Comparison of ENCODE assay signal across 11 cellular contexts in genomic region chr1:27027575-27028250, GRCh38. TPM values are rescaled to one million over a fixed set of nuclear protein-coding genes. Genes with fewer than 3 reads are reported as not detected.
A peak's percentile ranks its signal among the peaks of the same experiment; 100 is the strongest.
DNase-seq lines count a peak whose midpoint lies in the region; ATAC-seq, FAIRE-seq and TF ChIP-seq lines count a peak whose summit lies in the region.
"Had no signal": no experiment of that assay in that cellular context is flagged by ENCODE, and none has a peak within 500 bp of the region (broad histone marks: within the 10 kb centered on the region; RNA-seq: fewer than 3 reads in every experiment).

No MANE protein-coding gene starts in this region.

- no peak overlapping the region for H3K27ac Mint-ChIP-seq in activated CD8-positive, alpha-beta T cell treated with anti-CD3 and anti-CD28 coated beads for 36 hours
- no peak overlapping the region for H3K27ac Mint-ChIP-seq in activated CD8-positive, alpha-beta T cell treated with anti-CD3 and anti-CD28 coated beads, Interleukin-2, amount 10 ng/mL, durations not matched to agents 7 days and 5 days

- H4K20me1 ChIP-seq in keratinocyte (ENCODE audit: control insufficient read depth, extremely low read depth, insufficient read depth, low read length): no peaks in the 10 kb centered on the region

- no peaks in the 10 kb centered on the region for H3K79me2 ChIP-seq in keratinocyte (ENCODE audit: control insufficient read depth, insufficient read depth, low read length)

- peak overlapping the region; percentile 60 for H3K4me2 ChIP-seq in keratinocyte (ENCODE audit: control insufficient read depth, extremely low read depth, insufficient read depth, low read depth, low read length)

- in situ Hi-C loops in KBM-7 (cut with MboI; ENCODE audit: low pct_unique_long_range_greater_than_20kb, low sequenced_read_pairs): no loop called here

- H3K27me3 Mint-ChIP-seq in activated CD8-positive, alpha-beta T cell treated with anti-CD3 and anti-CD28 coated beads for 36 hours: peaks cover 7% of the 10 kb centered on the region
- peaks cover 6% of the 10 kb centered on the region for H3K27me3 Mint-ChIP-seq in activated CD8-positive, alpha-beta T cell treated with anti-CD3 and anti-CD28 coated beads, Interleukin-2, amount 10 ng/mL, durations not matched to agents 7 days and 5 days (ENCODE audit: low read depth)

- no peak overlapping the region for H3K4me3 ChIP-seq in keratinocyte (ENCODE audit: control insufficient read depth in 2 of 3, extremely low read depth in 1 of 3, insufficient read depth in 2 of 3, low read depth in 1 of 3, low read length in 3 of 3)
- H3K4me3 ChIP-seq in suprapubic skin: no peak overlapping the region

- 52% methylated on average over 8 of the region's 8 CpGs for WGBS in suprapubic skin

- TF ChIP-seq CTCF in RWPE1 (conservative IDR thresholded peaks at IDR 0.05; ENCODE audit: low read depth) (no peak), keratinocyte (optimal IDR thresholded peaks at IDR 0.05 in 1 of 3, IDR thresholded peaks at IDR 0.05 in 1 of 3, conservative IDR thresholded peaks at IDR 0.05 in 1 of 3; ENCODE audit: extremely low read depth in 1 of 3, insufficient read depth in 2 of 3, low read length in 3 of 3) (no peak), suprapubic skin (IDR thresholded peaks at IDR 0.05) (no peak)
- TF ChIP-seq CTCF in activated CD8-positive, alpha-beta T cell treated with anti-CD3 and anti-CD28 coated beads for 36 hours (IDR thresholded peaks at IDR 0.05): no peak

- H3K4me3 Mint-ChIP-seq in activated CD8-positive, alpha-beta T cell treated with anti-CD3 and anti-CD28 coated beads for 36 hours: no peak overlapping the region
- no peak overlapping the region for H3K4me3 Mint-ChIP-seq in activated CD8-positive, alpha-beta T cell treated with anti-CD3 and anti-CD28 coated beads, Interleukin-2, amount 10 ng/mL, durations not matched to agents 7 days and 5 days

- peak; percentile 23 for FAIRE-seq in keratinocyte (lab: Jason Lieb, UNC)
- FAIRE-seq: bronchial epithelial cell had no signal

- DNase-seq in KBM-7 (peak; percentile 89), RWPE1 (ENCODE audit: low spot score) (no peak), keratinocyte (ENCODE audit: low read depth, low spot score) (no peak), suprapubic skin (ENCODE audit: low spot score in 2 of 2) (no peak), AML-193 (lab: John Stamatoyannopoulos, UW) (no peak)
- no peak for DNase-seq in activated CD8-positive, alpha-beta T cell treated with anti-CD3 and anti-CD28 coated beads for 36 hours
- no peak for DNase-seq in activated CD8-positive, alpha-beta T cell treated with anti-CD3 and anti-CD28 coated beads, Interleukin-2, amount 10 ng/mL, durations not matched to agents 7 days and 5 days
- DNase-seq: stimulated activated naive CD4-positive, alpha-beta T cell treated with Interleukin-2 at 50 U/mL for 16 hours had no signal

- TF ChIP-seq EP300 in suprapubic skin (IDR thresholded peaks at IDR 0.05): no peak

- CTCF ChIA-PET in RWPE1 (lab: Yijun Ruan, JAX): interaction anchor here (0.6 to 0.7 kb wide), 2 partner anchors 13 to 18 kb away, joined by 3 to 4 read pairs; no protein-coding TSS in a partner anchor
- CTCF ChIA-PET in activated CD8-positive, alpha-beta T cell treated with anti-CD3 and anti-CD28 coated beads for 36 hours (lab: Charles Lee): interaction anchor here (1.3 to 1.5 kb wide), 2 partner anchors 18 to 30 kb away, joined by 3 to 6 read pairs; no protein-coding TSS in a partner anchor
- CTCF ChIA-PET in activated CD8-positive, alpha-beta T cell treated with anti-CD3 and anti-CD28 coated beads, Interleukin-2, amount 10 ng/mL, durations not matched to agents 7 days and 5 days (lab: Charles Lee): interaction anchor here (1.1 to 5.6 kb wide), 2 partner anchors 17 to 31 kb away, joined by 3 to 29 read pairs; no protein-coding TSS in a partner anchor

- H3K4me1 ChIP-seq in keratinocyte (ENCODE audit: control insufficient read depth, extremely low read depth, insufficient read depth, low read length): peaks cover 24% of the 10 kb centered on the region
- peaks cover 44% of the 10 kb centered on the region for H3K4me1 ChIP-seq in suprapubic skin

- intact Hi-C loops in activated CD8-positive, alpha-beta T cell treated with anti-CD3 and anti-CD28 coated beads for 36 hours (cut with micrococcal nuclease): no loop called here

- POLR2A ChIA-PET in RWPE1 (lab: Yijun Ruan, JAX; ENCODE audit: low non-redundant PET): interaction anchor here (0.7 kb wide), 1 partner anchor 314 kb away, joined by 6 read pairs; the partner anchor contains the start of gene SYTL1
- POLR2A ChIA-PET in activated CD8-positive, alpha-beta T cell treated with anti-CD3 and anti-CD28 coated beads for 36 hours (lab: Charles Lee): no interaction called here
- POLR2A ChIA-PET in activated CD8-positive, alpha-beta T cell treated with anti-CD3 and anti-CD28 coated beads, Interleukin-2, amount 10 ng/mL, durations not matched to agents 7 days and 5 days (lab: Charles Lee): no interaction called here

- H3K9me3 ChIP-seq in keratinocyte (ENCODE audit: control insufficient read depth, low read depth, low read length) (no peaks in the 10 kb centered on the region), suprapubic skin (no peaks in the 10 kb centered on the region)

- peak overlapping the region; percentile 79 for H2AFZ ChIP-seq in keratinocyte (ENCODE audit: control insufficient read depth, low read length)

- no peak overlapping the region for H3K9ac ChIP-seq in keratinocyte (ENCODE audit: control insufficient read depth, extremely low read depth, insufficient read depth, low read length)

- H3K27me3 ChIP-seq in keratinocyte (ENCODE audit: control insufficient read depth, extremely low read depth, insufficient read depth, low read length) (no peaks in the 10 kb centered on the region), suprapubic skin (no peaks in the 10 kb centered on the region)

- no peak for ATAC-seq in activated CD8-positive, alpha-beta T cell treated with anti-CD3 and anti-CD28 coated beads for 36 hours
- no peak for ATAC-seq in GM21619 (IDR thresholded peaks at IDR 0.05; ENCODE audit: unreplicated experiment)
- ATAC-seq in activated CD8-positive, alpha-beta T cell treated with anti-CD3 and anti-CD28 coated beads, Interleukin-2, amount 10 ng/mL, durations not matched to agents 7 days and 5 days: no peak

- H3K9me3 Mint-ChIP-seq in activated CD8-positive, alpha-beta T cell treated with anti-CD3 and anti-CD28 coated beads for 36 hours: no peaks in the 10 kb centered on the region
- H3K9me3 Mint-ChIP-seq in activated CD8-positive, alpha-beta T cell treated with anti-CD3 and anti-CD28 coated beads, Interleukin-2, amount 10 ng/mL, durations not matched to agents 7 days and 5 days (ENCODE audit: insufficient read depth): no peaks in the 10 kb centered on the region

- no peaks in the 10 kb centered on the region for H3K36me3 ChIP-seq in keratinocyte (ENCODE audit: control insufficient read depth in 2 of 2, extremely low read depth in 1 of 2, insufficient read depth in 2 of 2, low read length in 2 of 2)
- H3K36me3 ChIP-seq in suprapubic skin: no peaks in the 10 kb centered on the region

- H3K36me3 Mint-ChIP-seq in activated CD8-positive, alpha-beta T cell treated with anti-CD3 and anti-CD28 coated beads for 36 hours (ENCODE audit: low read depth): no peaks in the 10 kb centered on the region
- no peaks in the 10 kb centered on the region for H3K36me3 Mint-ChIP-seq in activated CD8-positive, alpha-beta T cell treated with anti-CD3 and anti-CD28 coated beads, Interleukin-2, amount 10 ng/mL, durations not matched to agents 7 days and 5 days (ENCODE audit: low read depth)

- TF ChIP-seq POLR2A in suprapubic skin (IDR thresholded peaks at IDR 0.05): no peak

- no peaks in the 10 kb centered on the region for H3K9me1 ChIP-seq in keratinocyte (ENCODE audit: control insufficient read depth, extremely low read depth, insufficient read depth, low read length)

- dilution Hi-C loops in keratinocyte (cut with MboI; ENCODE audit: extremely low pct_ligation_motif_present, low sequenced_read_pairs): loop anchor here (25.0 kb wide), 1 partner anchor 260 kb away; no protein-coding TSS in a partner anchor

- peaks cover 4% of the 10 kb centered on the region for H3K4me1 Mint-ChIP-seq in activated CD8-positive, alpha-beta T cell treated with anti-CD3 and anti-CD28 coated beads for 36 hours (ENCODE audit: low read depth)
- H3K4me1 Mint-ChIP-seq in activated CD8-positive, alpha-beta T cell treated with anti-CD3 and anti-CD28 coated beads, Interleukin-2, amount 10 ng/mL, durations not matched to agents 7 days and 5 days (ENCODE audit: low read depth): peaks cover 6% of the 10 kb centered on the region

- H3K27ac ChIP-seq in RWPE1: peak overlapping the region; percentile 95
- H3K27ac ChIP-seq in keratinocyte (ENCODE audit: control insufficient read depth, insufficient read depth, low read length): no peak overlapping the region
- H3K27ac ChIP-seq in suprapubic skin: peak overlapping the region; percentile 85

RNA-seq across cellular contexts. Expression of gene TENT5B, which starts 15.1 kb away (rescaled TPM):
- polyA plus RNA-seq in keratinocyte: 26.5 to 50.8 TPM (median 36.6 TPM) in 3 replicates
- 130 TPM for polyA plus RNA-seq in keratinocyte (2011; ENCODE audit: low read depth)
- polyA plus RNA-seq in keratinocyte (2011; cell fraction: cytosol; rRNA removed): 21.2 and 35.6 TPM in 2 replicates
- 37.2 and 51.5 TPM in 2 replicates for polyA plus RNA-seq in keratinocyte (2011; cell fraction: nucleus; rRNA removed)
- 37.8 and 126 TPM in 2 replicates for polyA plus RNA-seq in keratinocyte (2012; ENCODE audit: low replicate concordance)
- 43.5 to 79.5 TPM (median 49.6 TPM) in 3 replicates for polyA minus RNA-seq in keratinocyte
- polyA minus RNA-seq in keratinocyte (2011; cell fraction: cytosol; rRNA and poly(A)+ RNA removed): 95.7 TPM
- polyA minus RNA-seq in keratinocyte (2011; cell fraction: nucleus; rRNA and poly(A)+ RNA removed): 69.9 and 70.8 TPM in 2 replicates
- 100 to 1,000 TPM in 3 of 4 donors, 10 to 100 TPM in 1; 72.3 to 233 (median 198) TPM for total RNA-seq in suprapubic skin
- total RNA-seq in activated CD8-positive, alpha-beta T cell treated with anti-CD3 and anti-CD28 coated beads for 36 hours: not detected
- total RNA-seq in activated CD8-positive, alpha-beta T cell treated with anti-CD3 and anti-CD28 coated beads, Interleukin-2, amount 10 ng/mL, durations not matched to agents 7 days and 5 days: not detected
- total RNA-seq: activated CD8-positive, alpha-beta memory T cell treated with anti-CD3 and anti-CD28 coated beads for 36 hours had no signal

RNA-seq across cellular contexts. Expression of gene TRNP1, which starts 34.2 kb away (rescaled TPM):
- 130 to 166 TPM (median 164 TPM) in 3 replicates for polyA plus RNA-seq in keratinocyte
- polyA plus RNA-seq in keratinocyte (2011; ENCODE audit: low read depth): 33.9 TPM
- polyA plus RNA-seq in keratinocyte (2011; cell fraction: cytosol; rRNA removed): 107 and 141 TPM in 2 replicates
- polyA plus RNA-seq in keratinocyte (2011; cell fraction: nucleus; rRNA removed): 81.1 and 105 TPM in 2 replicates
- 81.0 and 94.3 TPM in 2 replicates for polyA plus RNA-seq in keratinocyte (2012; ENCODE audit: low replicate concordance)
- polyA minus RNA-seq in keratinocyte: 40.7 to 76.9 TPM (median 51.1 TPM) in 3 replicates
- polyA minus RNA-seq in keratinocyte (2011; cell fraction: cytosol; rRNA and poly(A)+ RNA removed): 121 TPM
- 31.7 and 43.4 TPM in 2 replicates for polyA minus RNA-seq in keratinocyte (2011; cell fraction: nucleus; rRNA and poly(A)+ RNA removed)
- 10 to 100 TPM in 3 of 4 donors, 1 to 10 TPM in 1; 7.9 to 41.7 (median 28.4) TPM for total RNA-seq in suprapubic skin
- under 1 TPM; 0.16 to 0.38 TPM for total RNA-seq in activated CD8-positive, alpha-beta T cell treated with anti-CD3 and anti-CD28 coated beads for 36 hours
- not detected for total RNA-seq in activated CD8-positive, alpha-beta T cell treated with anti-CD3 and anti-CD28 coated beads, Interleukin-2, amount 10 ng/mL, durations not matched to agents 7 days and 5 days

Comparison
In these comparisons a context has a peak if more than half of its experiments do, and no peak if none do; other contexts are left out.
1. RNA of gene TENT5B, which starts 15.1 kb away (total RNA-seq): 72.3 to 233 TPM in suprapubic skin; not detected in activated CD8-positive, alpha-beta T cell treated with anti-CD3 and anti-CD28 coated beads for 36 hours and not detected in activated CD8-positive, alpha-beta T cell treated with anti-CD3 and anti-CD28 coated beads, Interleukin-2, amount 10 ng/mL, durations not matched to agents 7 days and 5 days; every median in the first group is over 10 times any median in the second.
2. RNA of gene TRNP1, which starts 34.2 kb away (total RNA-seq): 7.9 to 41.7 TPM in suprapubic skin; 0.16 to 0.38 TPM in activated CD8-positive, alpha-beta T cell treated with anti-CD3 and anti-CD28 coated beads for 36 hours and not detected in activated CD8-positive, alpha-beta T cell treated with anti-CD3 and anti-CD28 coated beads, Interleukin-2, amount 10 ng/mL, durations not matched to agents 7 days and 5 days; every median in the first group is over 4 times any median in the second.